13 cellular contexts compared by ENCODE assay signal in the genomic region with DNA sequence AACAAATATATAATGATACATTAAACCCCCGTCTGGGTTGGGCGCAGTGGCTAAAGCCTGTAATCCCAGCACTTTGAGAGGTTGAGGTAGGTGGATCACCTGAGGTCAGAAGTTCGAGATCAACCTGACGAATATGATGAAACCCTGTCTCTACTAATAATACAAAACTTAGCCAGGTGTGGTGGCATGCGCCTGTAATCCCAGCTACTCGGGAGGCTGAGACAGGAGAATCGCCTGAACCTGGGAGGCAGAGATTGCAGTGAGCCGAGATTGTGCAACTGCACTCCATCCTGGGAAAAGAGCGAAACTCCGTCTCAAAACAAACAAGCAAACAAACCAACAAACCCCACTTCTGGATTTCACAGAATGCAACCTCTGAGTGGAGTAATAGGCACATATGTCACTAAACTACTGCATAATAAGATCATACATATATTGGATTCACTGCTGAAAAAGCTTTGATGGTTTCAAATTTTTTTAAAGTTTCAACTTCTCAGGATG.
DNase-seq lines count a peak whose midpoint lies in the region; ATAC-seq and TF ChIP-seq lines count a peak whose summit lies in the region.
"Had no signal": no experiment of that assay in that cellular context is flagged by ENCODE, and none has a peak within 500 bp of the region (broad histone marks: within the 10 kb centered on the region; RNA-seq: fewer than 3 reads in every experiment).

No MANE protein-coding gene starts in this region.

- H3K27me3 Mint-ChIP-seq in HFFc6 (ENCODE audit: insufficient read depth) (no peaks in the 10 kb centered on the region), GM23338 (ENCODE audit: insufficient read depth, low read depth, poor library complexity) (peaks cover 1% of the 10 kb centered on the region)

- H3K9me2 ChIP-seq in MM.1S (replicated peaks; ENCODE audit: insufficient read depth, low read length) (no peaks in the 10 kb centered on the region), SU-DHL-6 (replicated peaks; ENCODE audit: insufficient read depth, low read length) (no peaks in the 10 kb centered on the region), GM23338 (ENCODE audit: insufficient read depth) (no peaks in the 10 kb centered on the region), hepatocyte (replicated peaks; ENCODE audit: insufficient read depth) (no peaks in the 10 kb centered on the region)

- H3K4me1 Mint-ChIP-seq in HFFc6 (ENCODE audit: low read depth): peaks cover 5% of the 10 kb centered on the region; the same call in 1 of the 2 replicates
- H3K4me1 Mint-ChIP-seq in GM23338: peaks cover 5% of the 10 kb centered on the region; the same call in 2 of the 3 replicates
- H3K4me1 Mint-ChIP-seq: CD14-positive monocyte had no signal

- H3K4me2 ChIP-seq in MM.1S (ENCODE audit: low read depth, low read length) (peak overlapping the region; percentile 58), SU-DHL-6 (ENCODE audit: low read depth, low read length, poor library complexity, severe bottlenecking) (no peak overlapping the region), GM23338 (no peak overlapping the region), hepatocyte (no peak overlapping the region)

- H3K27ac ChIP-seq in MM.1S (ENCODE audit: low read length) (no peak overlapping the region), SU-DHL-6 (ENCODE audit: low read depth, low read length) (no peak overlapping the region), GM23338 (ENCODE audit: low read depth) (no peak overlapping the region), hepatocyte (no peak overlapping the region)
- H3K27ac ChIP-seq: A549 had no signal

- H3K36me3 Mint-ChIP-seq in HFFc6 (ENCODE audit: low read depth) (no peaks in the 10 kb centered on the region), GM23338 (ENCODE audit: low read depth) (no peaks in the 10 kb centered on the region)
- H3K36me3 Mint-ChIP-seq: CD14-positive monocyte; CD8-positive, alpha-beta T cell had no signal

- no peak for DNase-seq in HFFc6
- no peak for DNase-seq in MM.1S
- no peak for DNase-seq in GM23338 (ENCODE audit: low spot score)
- DNase-seq in hepatocyte (ENCODE audit: low spot score): no peak
- DNase-seq: Caco-2; CD8-positive, alpha-beta T cell; GF-D8; HCEC 1CT; IMR-90 had no signal

- no peak for TF ChIP-seq CTCF in HFFc6 (IDR thresholded peaks at IDR 0.05)
- TF ChIP-seq CTCF in MM.1S (IDR thresholded peaks at IDR 0.05; ENCODE audit: low read length): no peak
- TF ChIP-seq CTCF in SU-DHL-6 (IDR thresholded peaks at IDR 0.05; ENCODE audit: insufficient read depth, low read length, poor library complexity, severe bottlenecking): no peak
- TF ChIP-seq CTCF in GM23338 (conservative IDR thresholded peaks at IDR 0.05; ENCODE audit: low read depth in 2 of 2): no peak
- TF ChIP-seq CTCF in hepatocyte (IDR thresholded peaks at IDR 0.05; ENCODE audit: poor library complexity): no peak

- H3K4me3 ChIP-seq in MM.1S (ENCODE audit: low read length): peak overlapping the region; percentile 25; the same call in 1 of the 2 replicates
- no peak overlapping the region for H3K4me3 ChIP-seq in SU-DHL-6 (ENCODE audit: insufficient read depth, low read length, poor library complexity, severe bottlenecking)
- H3K4me3 ChIP-seq in GM23338: no peak overlapping the region
- H3K4me3 ChIP-seq in hepatocyte: no peak overlapping the region
- H3K4me3 ChIP-seq: A549 had no signal

- no peaks in the 10 kb centered on the region for H3K9me3 ChIP-seq in MM.1S (replicated peaks; ENCODE audit: insufficient read depth, low read length)
- H3K9me3 ChIP-seq in SU-DHL-6 (ENCODE audit: insufficient read depth, low read length): no peaks in the 10 kb centered on the region
- no peaks in the 10 kb centered on the region for H3K9me3 ChIP-seq in hepatocyte (ENCODE audit: low read depth)
- H3K9me3 ChIP-seq: A549, Caco-2 had no signal

- peaks cover 5% of the 10 kb centered on the region for H3K9me3 Mint-ChIP-seq in HFFc6
- no peaks in the 10 kb centered on the region for H3K9me3 Mint-ChIP-seq in GM23338

- 95% methylated on average over 10 of the region's 10 CpGs for WGBS in hepatocyte (ENCODE audit: low lambda C conversion rate, missing lambda C conversion rate)

- H3K4me3 Mint-ChIP-seq in HFFc6: peak overlapping the region; percentile 76; the same call in 1 of the 2 replicates
- no peak overlapping the region for H3K4me3 Mint-ChIP-seq in GM23338
- H3K4me3 Mint-ChIP-seq: CD14-positive monocyte; CD8-positive, alpha-beta T cell had no signal

- H3F3A ChIP-seq in MM.1S (ENCODE audit: insufficient read depth, low read length) (no peaks in the 10 kb centered on the region), SU-DHL-6 (ENCODE audit: insufficient read depth) (no peaks in the 10 kb centered on the region), GM23338 (replicated peaks; ENCODE audit: low read depth) (no peaks in the 10 kb centered on the region)

- H3K79me2 ChIP-seq in MM.1S (ENCODE audit: low read length): no peaks in the 10 kb centered on the region
- H3K79me2 ChIP-seq in SU-DHL-6 (ENCODE audit: insufficient read depth, low read length): no peaks in the 10 kb centered on the region
- no peaks in the 10 kb centered on the region for H3K79me2 ChIP-seq in GM23338 (replicated peaks; ENCODE audit: insufficient read depth)
- no peaks in the 10 kb centered on the region for H3K79me2 ChIP-seq in hepatocyte

- no peaks in the 10 kb centered on the region for H3K36me3 ChIP-seq in MM.1S (replicated peaks; ENCODE audit: insufficient read depth, low read length)
- no peaks in the 10 kb centered on the region for H3K36me3 ChIP-seq in SU-DHL-6 (ENCODE audit: low read length)
- no peaks in the 10 kb centered on the region for H3K36me3 ChIP-seq in GM23338 (ENCODE audit: insufficient read depth)
- no peaks in the 10 kb centered on the region for H3K36me3 ChIP-seq in hepatocyte (replicated peaks; ENCODE audit: insufficient read depth, low read depth)

- H2AFZ ChIP-seq in MM.1S (ENCODE audit: low read length): peak overlapping the region; percentile 54
- H2AFZ ChIP-seq in SU-DHL-6 (ENCODE audit: low read depth, low read length, severe bottlenecking): peak overlapping the region; percentile 44
- H2AFZ ChIP-seq in GM23338: no peak overlapping the region
- H2AFZ ChIP-seq in hepatocyte: no peak overlapping the region

- H3K4me1 ChIP-seq in MM.1S (ENCODE audit: low read length): no peaks in the 10 kb centered on the region
- 0 out of 2 replicates have a peak, but pooled peaks cover 7% of the 10 kb centered on the region for H3K4me1 ChIP-seq in GM23338 (ENCODE audit: insufficient read depth)
- H3K4me1 ChIP-seq in hepatocyte (ENCODE audit: insufficient read depth): peaks cover 5% of the 10 kb centered on the region
- H3K4me1 ChIP-seq: A549, Caco-2 had no signal

- no peaks in the 10 kb centered on the region for H4K20me1 ChIP-seq in MM.1S (ENCODE audit: insufficient read depth, low read length)
- no peaks in the 10 kb centered on the region for H4K20me1 ChIP-seq in SU-DHL-6 (ENCODE audit: low read depth, low read length)
- no peaks in the 10 kb centered on the region for H4K20me1 ChIP-seq in GM23338 (replicated peaks; ENCODE audit: insufficient read depth)
- no peaks in the 10 kb centered on the region for H4K20me1 ChIP-seq in hepatocyte (ENCODE audit: insufficient read depth, poor library complexity, severe bottlenecking)

- H3K9ac ChIP-seq in MM.1S (ENCODE audit: low read length) (no peak overlapping the region), SU-DHL-6 (ENCODE audit: low read length) (no peak overlapping the region)

- H3K27me3 ChIP-seq in MM.1S (replicated peaks; ENCODE audit: insufficient read depth, low read length): no peaks in the 10 kb centered on the region
- no peaks in the 10 kb centered on the region for H3K27me3 ChIP-seq in SU-DHL-6 (ENCODE audit: low read length)
- H3K27me3 ChIP-seq in GM23338 (ENCODE audit: insufficient read depth): no peaks in the 10 kb centered on the region
- no peaks in the 10 kb centered on the region for H3K27me3 ChIP-seq in hepatocyte

- peak overlapping the region; percentile 13; the same call in 1 of the 2 replicates for H3K27ac Mint-ChIP-seq in HFFc6
- H3K27ac Mint-ChIP-seq in GM23338: no peak overlapping the region
- H3K27ac Mint-ChIP-seq: CD14-positive monocyte; CD8-positive, alpha-beta T cell had no signal

- ATAC-seq in GM23338: no peak
- no peak for ATAC-seq in HG02571 (IDR thresholded peaks at IDR 0.05; ENCODE audit: unreplicated experiment)
- ATAC-seq: CD8-positive, alpha-beta T cell had no signal

TF ChIP-seq in GM23338, 12 proteins besides CTCF, POLR2A, EP300 and RAD21 (continues in another document):
- no peak for TF ChIP-seq POLR2AphosphoS5 (IDR thresholded peaks at IDR 0.05; ENCODE audit: low read depth)
- no peak for TF ChIP-seq ZNF331 (CRISPR knock-in tag; IDR thresholded peaks at IDR 0.05; ENCODE audit: low read depth)

Comparison
In these comparisons a context has a peak if more than half of its experiments do, and no peak if none do; other contexts are left out.
1. H2AFZ ChIP-seq: peak in MM.1S (single experiment) and SU-DHL-6 (single experiment); none in GM23338 (single experiment) and hepatocyte (single experiment).